Comparison of ENCODE assay signal across 28 cellular contexts in the genomic region with DNA sequence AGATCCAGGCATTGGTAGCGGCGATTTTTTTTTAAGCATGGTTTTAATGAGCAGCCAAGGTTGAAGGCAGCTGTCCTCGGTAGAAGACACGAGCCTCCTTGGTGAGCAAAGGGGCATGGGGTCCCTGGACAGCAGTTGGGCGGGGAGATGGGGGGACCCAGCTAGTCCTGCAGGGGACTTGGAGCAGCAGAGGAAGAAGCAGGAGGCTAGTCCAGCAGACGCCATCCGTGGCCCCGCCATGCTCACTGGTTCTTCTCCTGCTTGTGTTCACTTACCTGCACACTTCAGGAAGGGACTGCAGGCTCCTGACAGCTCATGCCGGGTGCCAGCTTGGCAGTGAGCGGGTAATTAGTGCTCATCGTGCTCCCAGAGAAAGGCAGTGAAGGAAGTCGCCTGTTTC.
"Had no signal": no experiment of that assay in that cellular context is flagged by ENCODE, and none has a peak within 500 bp of the region (broad histone marks: within the 10 kb centered on the region; RNA-seq: fewer than 3 reads in every experiment).

No MANE protein-coding gene starts in this region.

- H3K4me2 ChIP-seq: KMS-11, PC-9 had no signal

- H3K36me3 ChIP-seq: SJSA1 had no signal

- H3K4me1 ChIP-seq: SJSA1 had no signal

- ATAC-seq: Panc1, SK-N-SH treated with all-trans-retinoic acid at 6 μM for 48 hours had no signal

- H3K9ac ChIP-seq: KMS-11 had no signal

- DNase-seq: Karpas-422, KBM-7, MM.1S, MV-4-11, NCI-H1092, NCI-H1105, NCI-H1417 treated with DMSO at 0.1 percent for 48 hours, NCI-H1436 treated with DMSO at 0.1 percent for 48 hours, NCI-H1694 treated with DMSO at 0.1 percent for 48 hours, NCI-H187 treated with DMSO at 0.1 percent for 48 hours, NCI-H2029, NCI-H2081, NCI-H2171 treated with DMSO at 0.1 percent for 48 hours, NCI-H2227 treated with DMSO at 0.1 percent for 48 hours, NCI-H345, NCI-H446, NCI-H510A treated with DMSO at 0.1 percent for 48 hours, NCI-H524 treated with DMSO at 0.1 percent for 48 hours, NCI-H526 treated with DMSO at 0.1 percent for 48 hours, NCI-H774, PC-9, Right ventricle myocardium superior, SHP77 treated with DMSO at 0.1 percent for 48 hours had no signal

- H3K27me3 ChIP-seq: SJSA1 had no signal

- H3K4me3 ChIP-seq: PC-9, SJSA1 had no signal

- H3K27ac ChIP-seq: KMS-11, PC-9, RWPE1, SJSA1 had no signal

- H2AFZ ChIP-seq: PC-9 had no signal
